1 cellular context compared by ENCODE assay signal in the genomic region with DNA sequence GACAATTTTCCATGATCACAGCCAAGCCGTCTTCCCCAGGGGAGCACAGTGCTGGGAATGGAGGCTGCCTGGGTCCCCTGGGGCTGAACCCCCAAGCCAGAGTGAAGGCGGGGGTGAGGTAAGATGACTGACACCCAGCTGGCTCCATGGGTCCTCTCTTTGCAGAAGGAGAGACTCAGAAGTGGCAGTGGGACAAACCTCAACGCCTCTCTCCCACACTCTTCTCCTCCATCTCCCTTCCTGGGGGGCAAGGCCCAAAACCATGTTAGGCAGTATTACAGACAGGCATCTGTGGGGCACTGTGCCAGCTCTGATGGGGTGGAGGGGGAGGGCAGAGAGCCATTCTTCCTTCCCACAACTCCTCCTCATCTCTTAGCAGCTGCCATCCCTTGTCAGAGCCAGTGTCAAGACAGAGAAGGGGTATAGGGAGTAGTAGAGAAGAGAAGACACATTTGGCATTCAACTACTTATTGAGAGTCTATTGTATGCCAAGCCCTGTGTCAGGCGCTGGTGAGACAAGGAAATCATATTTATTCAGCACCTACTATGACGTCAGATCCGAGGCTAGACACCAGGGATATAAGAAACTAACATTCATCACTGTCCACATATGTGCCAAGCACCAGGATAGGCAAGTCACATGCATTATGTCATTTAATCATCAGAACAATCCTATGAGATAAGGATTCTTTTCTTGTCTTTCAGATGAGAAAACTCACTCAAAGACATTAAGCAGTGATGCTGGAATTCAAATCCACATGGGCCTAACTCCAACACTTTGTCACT.
TF ChIP-seq lines count a peak whose summit lies in the region.

No MANE protein-coding gene starts in this region.

TF ChIP-seq in IMR-90, 13 proteins besides CTCF, POLR2A, EP300 and RAD21 (continued from another document):
- TF ChIP-seq, protein P1, sequence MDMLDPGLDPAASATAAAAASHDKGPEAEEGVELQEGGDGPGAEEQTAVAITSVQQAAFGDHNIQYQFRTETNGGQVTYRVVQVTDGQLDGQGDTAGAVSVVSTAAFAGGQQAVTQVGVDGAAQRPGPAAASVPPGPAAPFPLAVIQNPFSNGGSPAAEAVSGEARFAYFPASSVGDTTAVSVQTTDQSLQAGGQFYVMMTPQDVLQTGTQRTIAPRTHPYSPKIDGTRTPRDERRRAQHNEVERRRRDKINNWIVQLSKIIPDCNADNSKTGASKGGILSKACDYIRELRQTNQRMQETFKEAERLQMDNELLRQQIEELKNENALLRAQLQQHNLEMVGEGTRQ (IDR thresholded peaks at IDR 0.05; ENCODE audit: low read depth, low read length), result no peak
- TF ChIP-seq RCOR1 (IDR thresholded peaks at IDR 0.05; ENCODE audit: insufficient replicate concordance, low read length) (no peak), MAFK (IDR thresholded peaks at IDR 0.05; ENCODE audit: low read depth, low read length) (no peak), MXI1 (IDR thresholded peaks at IDR 0.05; ENCODE audit: borderline replicate concordance, low read depth, low read length) (no peak), FOS (IDR thresholded peaks at IDR 0.05; ENCODE audit: low read depth, low read length) (no peak), CEBPB (IDR thresholded peaks at IDR 0.05; ENCODE audit: low read depth, low read length) (no peak), CHD1 (IDR thresholded peaks at IDR 0.05; ENCODE audit: low read depth, low read length) (no peak), NFE2L2 (IDR thresholded peaks at IDR 0.05; ENCODE audit: low read depth, low read length) (no peak)
- TF ChIP-seq, protein P2, sequence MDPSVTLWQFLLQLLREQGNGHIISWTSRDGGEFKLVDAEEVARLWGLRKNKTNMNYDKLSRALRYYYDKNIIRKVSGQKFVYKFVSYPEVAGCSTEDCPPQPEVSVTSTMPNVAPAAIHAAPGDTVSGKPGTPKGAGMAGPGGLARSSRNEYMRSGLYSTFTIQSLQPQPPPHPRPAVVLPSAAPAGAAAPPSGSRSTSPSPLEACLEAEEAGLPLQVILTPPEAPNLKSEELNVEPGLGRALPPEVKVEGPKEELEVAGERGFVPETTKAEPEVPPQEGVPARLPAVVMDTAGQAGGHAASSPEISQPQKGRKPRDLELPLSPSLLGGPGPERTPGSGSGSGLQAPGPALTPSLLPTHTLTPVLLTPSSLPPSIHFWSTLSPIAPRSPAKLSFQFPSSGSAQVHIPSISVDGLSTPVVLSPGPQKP (IDR thresholded peaks at IDR 0.05; ENCODE audit: borderline replicate concordance, low read depth, low read length), result no peak
